In genomic region chr1:212035835-212036605, GRCh38 we compare ENCODE assay signal across 1 cellular context.
TF ChIP-seq lines count a peak whose summit lies in the region.

No MANE protein-coding gene starts in this region.

TF ChIP-seq in GM23338, 12 proteins besides CTCF, POLR2A, EP300 and RAD21 (continued from another document):
- no peak for TF ChIP-seq ZNF462 (CRISPR knock-in tag; IDR thresholded peaks at IDR 0.05)
- TF ChIP-seq EZH2 (IDR thresholded peaks at IDR 0.05; ENCODE audit: low read depth, unreplicated experiment), result no peak
- TF ChIP-seq ZNF114 (CRISPR knock-in tag; IDR thresholded peaks at IDR 0.05), result no peak
- TF ChIP-seq EZH2phosphoT487 (IDR thresholded peaks at IDR 0.05; ENCODE audit: unreplicated experiment), result no peak
- no peak for TF ChIP-seq ETS1 (IDR thresholded peaks at IDR 0.05)
